14 cellular contexts compared by ENCODE assay signal in genomic region chr14:103552811-103553210, GRCh38. TPM values are rescaled to one million over a fixed set of nuclear protein-coding genes. Genes with fewer than 3 reads are reported as not detected.
DNase-seq lines count a peak whose midpoint lies in the region; ATAC-seq and TF ChIP-seq lines count a peak whose summit lies in the region.
"Had no signal": no experiment of that assay in that cellular context is flagged by ENCODE, and none has a peak within 500 bp of the region (broad histone marks: within the 10 kb centered on the region; RNA-seq: fewer than 3 reads in every experiment).

No MANE protein-coding gene starts in this region.

- H2BK120ac ChIP-seq in mesenchymal stem cell (ENCODE audit: low read depth, low read length) = no peak overlapping the region

- no peak overlapping the region for H3K4ac ChIP-seq in mesenchymal stem cell (ENCODE audit: low read depth in 1 of 2, low read length in 2 of 2)

- no peak overlapping the region for H3K18ac ChIP-seq in mesenchymal stem cell (ENCODE audit: low read depth in 1 of 2, low read length in 2 of 2)

- peak overlapping the region; percentile 59 for H2AK5ac ChIP-seq in mesenchymal stem cell (ENCODE audit: low read length, severe bottlenecking)

- no peaks in the 10 kb centered on the region for H3K9me3 ChIP-seq in PC-3 (ENCODE audit: low read length)
- H3K9me3 ChIP-seq in mesenchymal stem cell (ENCODE audit: control insufficient read depth, low read length) = no peaks in the 10 kb centered on the region
- H3K9me3 ChIP-seq: Peyer's patch had no signal

- H3K9ac ChIP-seq in PC-3 (ENCODE audit: low read length) = no peak overlapping the region
- peak overlapping the region; percentile 75 for H3K9ac ChIP-seq in mesenchymal stem cell (ENCODE audit: low read length)

- intact Hi-C loops in PC-3 (cut with micrococcal nuclease) = no loop called here

- H3K27me3 ChIP-seq in PC-3 (ENCODE audit: low read length) (no peaks in the 10 kb centered on the region), mesenchymal stem cell (ENCODE audit: control insufficient read depth in 1 of 2, insufficient read depth in 1 of 2, low read length in 2 of 2) (no peaks in the 10 kb centered on the region)
- H3K27me3 ChIP-seq: Peyer's patch had no signal

- DNase-seq in PC-3 = no peak
- no peak for DNase-seq in coronary artery (ENCODE audit: low spot score)
- DNase-seq in mesenchymal stem cell = no peak
- no peak for DNase-seq in SK-N-DZ (ENCODE audit: low spot score)
- no peak for DNase-seq in C1 segment of cervical spinal cord (lab: John Stamatoyannopoulos, UW)
- DNase-seq in SHP77 (lab: John Stamatoyannopoulos, UW) = no peak
- no peak for DNase-seq in activated CD4-positive, CD25-positive, alpha-beta regulatory T cell (lab: John Stamatoyannopoulos, UW)
- DNase-seq: activated naive CD4-positive, alpha-beta T cell treated with Interleukin-2 at 50 U/mL for 16 hours; NCI-H187 treated with DMSO at 0.1 percent for 48 hours; NCI-H524 treated with DMSO at 0.1 percent for 48 hours; Peyer's patch; stimulated activated CD4-positive, alpha-beta T cell treated with anti-CD3 and anti-CD28 coated beads, Interleukin-2, amount 100 ng/mL, for 24 hours; T-helper 1 cell had no signal

- 98% methylated on average over 12 of the region's 12 CpGs for WGBS in mesenchymal stem cell

- H3K4me3 ChIP-seq in PC-3 (ENCODE audit: low read length) (no peak overlapping the region), coronary artery (no peak overlapping the region), mesenchymal stem cell (ENCODE audit: insufficient read depth in 1 of 2, low read depth in 1 of 2, low read length in 2 of 2) (no peak overlapping the region)
- H3K4me3 ChIP-seq: Peyer's patch had no signal

- H3K23ac ChIP-seq in mesenchymal stem cell (ENCODE audit: low read length in 2 of 2) = no peak overlapping the region

- H3K27ac ChIP-seq in PC-3 (ENCODE audit: low read length) (no peak overlapping the region), coronary artery (peak overlapping the region; percentile 90 to 96), mesenchymal stem cell (ENCODE audit: low read length, poor library complexity, severe bottlenecking) (peak overlapping the region; percentile 89), temporal lobe (ENCODE audit: low read depth, low read length) (peak overlapping the region; percentile 90)

- ATAC-seq in PC-3 = no peak

- peaks cover 21% of the 10 kb centered on the region for H3K79me2 ChIP-seq in PC-3 (ENCODE audit: low read length)

- no peak overlapping the region for H2BK15ac ChIP-seq in mesenchymal stem cell (ENCODE audit: low read depth, poor library complexity, severe bottlenecking)

- no peaks in the 10 kb centered on the region for H3K9me2 ChIP-seq in PC-3 (replicated peaks; ENCODE audit: low read length)

- H2BK5ac ChIP-seq in mesenchymal stem cell (ENCODE audit: low read depth, low read length, poor library complexity, severe bottlenecking) = no peak overlapping the region

- POLR2A ChIA-PET in PC-3 (lab: Charles Lee; ENCODE audit: unreplicated experiment) = interaction anchor here (1.1 kb wide), 2 partner anchors 9 to 32 kb away, joined by 4 to 5 read pairs; no protein-coding TSS in a partner anchor

- no peak overlapping the region for H4K8ac ChIP-seq in mesenchymal stem cell (ENCODE audit: low read length)

- no peak overlapping the region for H2BK12ac ChIP-seq in mesenchymal stem cell (ENCODE audit: low read length in 2 of 2)

- peaks cover 32% of the 10 kb centered on the region for H3K79me1 ChIP-seq in mesenchymal stem cell (replicated peaks; ENCODE audit: low read length, poor library complexity, severe bottlenecking)

- H2AFZ ChIP-seq in PC-3 (ENCODE audit: low read length) = no peak overlapping the region
- no peak overlapping the region for H2AFZ ChIP-seq in mesenchymal stem cell (ENCODE audit: low read depth, low read length)

- H3K14ac ChIP-seq in mesenchymal stem cell (ENCODE audit: low read length in 2 of 2) = no peak overlapping the region

- TF ChIP-seq CTCF in PC-3 (conservative IDR thresholded peaks at IDR 0.05; ENCODE audit: low read depth, low read length) = no peak
- TF ChIP-seq CTCF in coronary artery (IDR thresholded peaks at IDR 0.05) = no peak

- peaks cover 15% of the 10 kb centered on the region for H3K4me1 ChIP-seq in PC-3 (ENCODE audit: insufficient read depth, low read length)
- peaks cover 50% of the 10 kb centered on the region for H3K4me1 ChIP-seq in mesenchymal stem cell (ENCODE audit: control insufficient read depth, insufficient read depth, low read depth, low read length)

- no peaks in the 10 kb centered on the region; the same call in 1 of the 2 replicates for H3K36me3 ChIP-seq in PC-3 (ENCODE audit: low read depth, low read length)
- H3K36me3 ChIP-seq in mesenchymal stem cell (ENCODE audit: control insufficient read depth in 1 of 2, insufficient read depth in 2 of 2, low read depth in 1 of 2, low read length in 2 of 2) = peaks cover 7 to 13% of the 10 kb centered on the region in 2 experiments

- no TSS peak for BruUV-seq in PC-3 (replicated peaks; lab: Mats Ljungman, UMichigan)

- H4K91ac ChIP-seq in mesenchymal stem cell (ENCODE audit: low read length) = peak overlapping the region; percentile 62

- no peaks in the 10 kb centered on the region for H3F3A ChIP-seq in PC-3 (ENCODE audit: low read length, unreplicated experiment)

- CTCF ChIA-PET in PC-3 (lab: Charles Lee) = interaction anchor here (1.1 kb wide), 2 partner anchors 12 to 34 kb away, joined by 4 read pairs; no protein-coding TSS in a partner anchor

- H3K4me2 ChIP-seq in PC-3 (ENCODE audit: low read length) (peak overlapping the region; percentile 40), mesenchymal stem cell (ENCODE audit: low read length, poor library complexity, severe bottlenecking) (peak overlapping the region; percentile 17)

- H4K20me1 ChIP-seq in PC-3 (ENCODE audit: low read length) = peaks cover 11% of the 10 kb centered on the region; the same call in 1 of the 2 replicates

RNA-seq across cellular contexts. Expression of gene BAG5, which starts 9.6 kb away (rescaled TPM):
- 28.1 and 33.0 TPM in 2 replicates for total RNA-seq in PC-3 (2014; rRNA removed)
- polyA plus RNA-seq in mesenchymal stem cell (2013, experiment 1 of 2) = 14.8 TPM
- 14.4 TPM for polyA plus RNA-seq in mesenchymal stem cell (2013, experiment 2 of 2)
- total RNA-seq in temporal lobe = 32.2 TPM
- 10.6 and 12.5 TPM in 2 replicates for polyA plus RNA-seq in SK-N-DZ (2014; cell fraction: cytosol; rRNA removed)
- polyA plus RNA-seq in SK-N-DZ (2014; cell fraction: nucleus; rRNA removed) = 6.9 and 7.6 TPM in 2 replicates

RNA-seq across cellular contexts. Expression of gene COA8, which starts 9.9 kb away (rescaled TPM):
- total RNA-seq in PC-3 (2014; rRNA removed) (52.7 and 62.3 TPM in 2 replicates), temporal lobe (26.8 TPM)
- 63.1 TPM for polyA plus RNA-seq in mesenchymal stem cell (2013, experiment 1 of 2)
- polyA plus RNA-seq in mesenchymal stem cell (2013, experiment 2 of 2) = 58.9 TPM
- 12.2 and 20.0 TPM in 2 replicates for polyA plus RNA-seq in SK-N-DZ (2014; cell fraction: cytosol; rRNA removed)
- 3.6 and 11.8 TPM in 2 replicates for polyA plus RNA-seq in SK-N-DZ (2014; cell fraction: nucleus; rRNA removed)

RNA-seq across cellular contexts. Expression of gene TRMT61A, which starts 23.8 kb away (rescaled TPM):
- 51.2 and 72.9 TPM in 2 replicates for total RNA-seq in PC-3 (2014; rRNA removed)
- 3.6 TPM for polyA plus RNA-seq in mesenchymal stem cell (2013, experiment 1 of 2)
- polyA plus RNA-seq in mesenchymal stem cell (2013, experiment 2 of 2) = 3.8 TPM
- total RNA-seq in temporal lobe = 4.7 TPM
- polyA plus RNA-seq in SK-N-DZ (2014; cell fraction: cytosol; rRNA removed) = 11.0 and 13.1 TPM in 2 replicates
- polyA plus RNA-seq in SK-N-DZ (2014; cell fraction: nucleus; rRNA removed) = 10.7 and 13.8 TPM in 2 replicates

RNA-seq across cellular contexts. Expression of gene CKB, which starts 30.2 kb away (rescaled TPM):
- 299 and 324 TPM in 2 replicates for total RNA-seq in PC-3 (2014; rRNA removed)
- polyA plus RNA-seq in mesenchymal stem cell (2013, experiment 1 of 2) = 46.1 TPM
- 46.9 TPM for polyA plus RNA-seq in mesenchymal stem cell (2013, experiment 2 of 2)
- 249 TPM for total RNA-seq in temporal lobe
- 292 and 306 TPM in 2 replicates for polyA plus RNA-seq in SK-N-DZ (2014; cell fraction: cytosol; rRNA removed)
- polyA plus RNA-seq in SK-N-DZ (2014; cell fraction: nucleus; rRNA removed) = 803 and 868 TPM in 2 replicates
